Comparison of ENCODE assay signal across 1 cellular context in genomic region chr17:21457051-21458026, GRCh38.
TF ChIP-seq lines count a peak whose summit lies in the region.

No MANE protein-coding gene starts in this region.

TF ChIP-seq in K562, 482 proteins besides CTCF, POLR2A, EP300 and RAD21 (continued from another document):
- TF ChIP-seq E4F1 (CRISPR knock-in tag; IDR thresholded peaks at IDR 0.05; ENCODE audit: borderline replicate concordance) (no peak), ZNF316 (IDR thresholded peaks at IDR 0.05) (no peak), KDM5B (IDR thresholded peaks at IDR 0.05; ENCODE audit: insufficient replicate concordance, low read depth, low read length) (no peak), MTA2 (IDR thresholded peaks at IDR 0.05; ENCODE audit: low read depth) (no peak), PATZ1 (CRISPR knock-in tag; IDR thresholded peaks at IDR 0.05; ENCODE audit: borderline replicate concordance) (no peak), RBM39 (optimal IDR thresholded peaks at IDR 0.05; ENCODE audit: low read depth, low read length) (no peak)
TF ChIP-seq in K562: peak in this region for 12.
